ENCODE assay signal across 13 cellular contexts in the genomic region with DNA sequence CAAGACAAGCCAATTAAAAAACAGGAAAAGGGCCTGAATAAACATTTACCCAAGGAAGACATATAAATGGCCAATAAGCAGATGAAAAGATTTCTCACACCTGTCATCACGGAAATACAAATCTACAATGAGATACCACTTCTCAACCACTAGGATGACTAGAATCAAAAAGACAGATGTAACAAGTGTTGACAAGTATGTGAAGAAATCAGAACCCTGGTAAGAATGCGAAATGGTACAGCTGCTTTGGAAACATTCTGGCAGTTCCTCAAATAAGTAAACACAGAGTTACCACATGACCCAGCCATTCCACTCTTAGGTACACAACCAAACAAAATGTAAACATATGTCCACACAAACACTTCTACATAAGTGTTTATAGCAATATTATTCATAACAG. TPM values are rescaled to one million over a fixed set of nuclear protein-coding genes. Genes with fewer than 3 reads are reported as not detected.
DNase-seq lines count a peak whose midpoint lies in the region; TF ChIP-seq lines count a peak whose summit lies in the region.
"Had no signal": no experiment of that assay in that cellular context is flagged by ENCODE, and none has a peak within 500 bp of the region (broad histone marks: within the 10 kb centered on the region; RNA-seq: fewer than 3 reads in every experiment).

No MANE protein-coding gene starts in this region.

- in situ Hi-C loops in G401 (cut with HindIII; ENCODE audit: low sequenced_read_pairs): no loop called here

- peak; percentile 1 for DNase-seq in NCI-H345 (lab: John Stamatoyannopoulos, UW)
- no peak for DNase-seq in NCI-H345 treated with DMSO at 0.1 percent for 48 hours (lab: John Stamatoyannopoulos, UW; ENCODE audit: unreplicated experiment)
- DNase-seq in NCI-H69 (lab: John Stamatoyannopoulos, UW): peak; percentile 33
- DNase-seq in epithelial cell of proximal tubule (ENCODE audit: low read depth): no peak
- DNase-seq in pulmonary artery endothelial cell (ENCODE audit: low read depth, low spot score): peak; percentile 3
- DNase-seq in epidermal melanocyte (ENCODE audit: insufficient read length, low spot score): no peak
- no peak for DNase-seq in G401 (ENCODE audit: low spot score)
- DNase-seq in EL: no peak
- DNase-seq: activated CD4-positive, alpha-beta T cell treated with anti-CD3 and anti-CD28 coated beads, Interleukin-2, amount 50 U/mL, for 1 hour; activated naive CD8-positive, alpha-beta T cell treated with anti-CD3 and anti-CD28 coated beads, Interleukin-2, amount 10 ng/mL, durations not matched to agents 7 days and 5 days had no signal

- H3K4me3 ChIP-seq in epithelial cell of proximal tubule (ENCODE audit: low read depth, low read length): no peak overlapping the region
- H3K4me3 ChIP-seq: lung, SJSA1, smooth muscle cell had no signal

- peak; percentile 12 for TF ChIP-seq CTCF in epithelial cell of proximal tubule (conservative IDR thresholded peaks at IDR 0.05; ENCODE audit: low read depth, low read length)

RNA-seq across cellular contexts. Expression of gene LEAP2, which starts 32.5 kb away (rescaled TPM):
- total RNA-seq in epithelial cell of proximal tubule (0.22 and 0.35 TPM in 2 replicates), pulmonary artery endothelial cell (0.13 and 0.67 TPM in 2 replicates)
- total RNA-seq in G401 (2014; rRNA removed; shearing (Covaris generic)): not detected in 2 replicates

RNA-seq across cellular contexts. Expression of gene UQCRQ, which starts 39.5 kb away (rescaled TPM):
- 288 and 304 TPM in 2 replicates for total RNA-seq in epithelial cell of proximal tubule
- 76.3 and 96.2 TPM in 2 replicates for total RNA-seq in pulmonary artery endothelial cell
- total RNA-seq in G401 (2014; rRNA removed; shearing (Covaris generic)): 108 and 215 TPM in 2 replicates

RNA-seq across cellular contexts. Expression of gene GDF9, which starts 39.7 kb away (rescaled TPM):
- total RNA-seq in epithelial cell of proximal tubule (0.14 and 0.52 TPM in 2 replicates), pulmonary artery endothelial cell (0.13 TPM in 1 of 2 replicates, not detected in the other)
- 0.12 and 1.3 TPM in 2 replicates for total RNA-seq in G401 (2014; rRNA removed; shearing (Covaris generic))

RNA-seq across cellular contexts. Expression of gene AFF4, which starts 57.5 kb away (rescaled TPM):
- total RNA-seq in epithelial cell of proximal tubule (25.5 and 29.2 TPM in 2 replicates), pulmonary artery endothelial cell (32.3 and 32.4 TPM in 2 replicates)
- 19.5 and 21.3 TPM in 2 replicates for total RNA-seq in G401 (2014; rRNA removed; shearing (Covaris generic))

Comparison
In these comparisons a context has a peak if more than half of its experiments do, and no peak if none do; other contexts are left out.
1. DNase-seq: peak in NCI-H345 (single experiment), NCI-H69 (single experiment) and pulmonary artery endothelial cell (single experiment); none in NCI-H345 treated with DMSO at 0.1 percent for 48 hours (single experiment), epithelial cell of proximal tubule (single experiment), epidermal melanocyte (single experiment), G401 (single experiment) and EL (single experiment).